1 cellular context compared by ENCODE assay signal in the genomic region with DNA sequence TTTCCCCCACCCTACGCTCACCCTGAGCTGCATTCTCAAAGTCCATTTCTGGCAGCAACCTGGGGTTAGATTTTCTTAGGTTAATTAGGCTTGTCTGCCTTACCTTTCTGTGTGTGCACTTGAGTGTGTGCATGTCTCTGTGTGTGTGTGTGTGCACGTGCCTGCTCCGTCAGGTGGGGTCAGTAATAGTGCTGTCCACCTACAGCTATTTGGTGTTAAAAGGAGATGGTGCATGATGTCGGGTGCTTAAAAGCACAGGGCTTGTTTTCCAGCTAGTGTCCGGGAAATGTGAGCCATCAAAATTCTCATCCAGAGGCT.
TF ChIP-seq lines count a peak whose summit lies in the region.

No MANE protein-coding gene starts in this region.

TF ChIP-seq in H1, 55 proteins besides CTCF, POLR2A, EP300 and RAD21 (continued from another document):
- TF ChIP-seq EGR1 (IDR thresholded peaks at IDR 0.05; ENCODE audit: borderline replicate concordance, low read depth, low read length) (no peak), YY1 (IDR thresholded peaks at IDR 0.05; ENCODE audit: low read depth, low read length) (no peak), TCF12 (IDR thresholded peaks at IDR 0.05; ENCODE audit: low read depth, low read length) (no peak), KDM5A (IDR thresholded peaks at IDR 0.05; ENCODE audit: low read length) (no peak), SP4 (IDR thresholded peaks at IDR 0.05; ENCODE audit: low read length) (no peak), FOSL1 (IDR thresholded peaks at IDR 0.05; ENCODE audit: insufficient read depth, low read depth, low read length) (no peak), CBX8 (IDR thresholded peaks at IDR 0.05; ENCODE audit: borderline replicate concordance, low read depth, low read length) (no peak), HDAC2 (IDR thresholded peaks at IDR 0.05; ENCODE audit: borderline replicate concordance in 1 of 2, low read depth in 2 of 2, low read length in 2 of 2) (no peak)
